11 cellular contexts compared by ENCODE assay signal in the genomic region with DNA sequence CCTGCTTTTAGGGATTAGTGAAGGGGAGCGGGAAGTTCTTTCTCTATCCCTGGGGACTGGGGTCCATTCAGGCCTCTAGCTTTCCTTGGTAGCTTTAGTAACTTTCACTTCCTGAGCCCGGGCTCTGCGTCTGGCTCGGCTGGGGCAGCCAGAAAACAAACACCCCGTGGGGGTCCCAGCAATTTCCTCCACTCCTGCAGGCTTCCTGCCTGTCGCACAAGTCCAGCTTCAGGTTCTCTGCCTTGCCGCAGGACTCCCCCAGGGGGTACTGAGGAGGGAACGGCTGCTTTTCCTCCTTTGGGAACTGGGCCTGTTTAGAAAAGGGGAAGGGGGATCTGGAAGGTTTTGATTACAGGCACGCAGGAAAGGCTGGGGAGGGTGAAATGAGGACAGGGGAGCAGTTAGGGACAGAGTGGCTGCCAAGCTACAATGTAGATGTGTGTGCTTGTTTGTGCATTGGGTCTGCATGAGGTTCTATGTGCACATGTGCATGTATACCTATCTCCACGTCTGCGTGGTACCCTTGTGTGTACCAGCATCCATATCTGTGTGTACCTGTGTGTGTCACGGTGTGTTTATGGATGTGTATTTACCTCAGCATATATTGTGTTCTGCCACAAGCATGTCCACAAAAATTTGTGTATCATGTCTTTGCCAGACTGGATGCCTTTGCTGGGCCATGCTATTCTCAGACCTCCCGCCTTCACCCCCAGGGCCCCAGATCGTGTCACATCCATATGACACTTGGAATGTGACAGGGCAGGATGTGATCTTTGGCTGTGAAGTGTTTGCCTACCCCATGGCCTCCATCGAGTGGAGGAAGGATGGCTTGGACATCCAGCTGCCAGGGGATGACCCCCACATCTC. TPM values are rescaled to one million over a fixed set of nuclear protein-coding genes. Genes with fewer than 3 reads are reported as not detected.
DNase-seq lines count a peak whose midpoint lies in the region; ATAC-seq and TF ChIP-seq lines count a peak whose summit lies in the region.
"Had no signal": no experiment of that assay in that cellular context is flagged by ENCODE, and none has a peak within 500 bp of the region (broad histone marks: within the 10 kb centered on the region; RNA-seq: fewer than 3 reads in every experiment).

No MANE protein-coding gene starts in this region.

- H3K36me3 ChIP-seq in heart left ventricle (no peaks in the 10 kb centered on the region), OCI-LY7 (ENCODE audit: insufficient read depth, low read length) (0 out of 2 replicates have a peak, but pooled peaks cover 6% of the 10 kb centered on the region), hepatocyte (replicated peaks; ENCODE audit: insufficient read depth, low read depth) (no peaks in the 10 kb centered on the region), thoracic aorta (no peaks in the 10 kb centered on the region)
- H3K36me3 ChIP-seq: vagina had no signal

- no peak for TF ChIP-seq POLR2A in heart left ventricle (IDR thresholded peaks at IDR 0.05)

- TF ChIP-seq CTCF in heart left ventricle (IDR thresholded peaks at IDR 0.05) (no peak), OCI-LY7 (conservative IDR thresholded peaks at IDR 0.05; ENCODE audit: low read length) (no peak), hepatocyte (IDR thresholded peaks at IDR 0.05; ENCODE audit: poor library complexity) (no peak), thoracic aorta (IDR thresholded peaks at IDR 0.05) (no peak)

- H3K27me3 ChIP-seq in heart left ventricle = peaks cover 0 to 34% (median 0%) of the 10 kb centered on the region in 9 donors
- H3K27me3 ChIP-seq in hepatocyte = no peaks in the 10 kb centered on the region
- H3K27me3 ChIP-seq in thoracic aorta (replicated peaks; ENCODE audit: insufficient read depth) = no peaks in the 10 kb centered on the region
- H3K27me3 ChIP-seq: vagina had no signal

- H3K4me3 ChIP-seq in heart left ventricle = peak overlapping the region in 9 of 12 donors; percentile 72 to 88 (median 81)
- peak overlapping the region; percentile 89 for H3K4me3 ChIP-seq in OCI-LY7 (ENCODE audit: low read depth, low read length, poor library complexity, severe bottlenecking)
- no peak overlapping the region for H3K4me3 ChIP-seq in hepatocyte
- H3K4me3 ChIP-seq in thoracic aorta = peak overlapping the region; percentile 90

- H3K36me3 Mint-ChIP-seq in effector memory CD8-positive, alpha-beta T cell (ENCODE audit: insufficient read depth) = peaks cover 11% of the 10 kb centered on the region

- H3K9me3 Mint-ChIP-seq in effector memory CD8-positive, alpha-beta T cell = no peaks in the 10 kb centered on the region

- no peaks in the 10 kb centered on the region for H4K20me1 ChIP-seq in OCI-LY7 (ENCODE audit: insufficient read depth, low read length)
- H4K20me1 ChIP-seq in hepatocyte (ENCODE audit: insufficient read depth, poor library complexity, severe bottlenecking) = no peaks in the 10 kb centered on the region

- H3K4me1 ChIP-seq in heart left ventricle = peaks cover 0 to 75% (median 54%) of the 10 kb centered on the region in 12 donors
- peaks cover 60% of the 10 kb centered on the region for H3K4me1 ChIP-seq in OCI-LY7 (ENCODE audit: insufficient read depth, low read length, poor library complexity, severe bottlenecking)
- H3K4me1 ChIP-seq in hepatocyte (ENCODE audit: insufficient read depth) = peaks cover 31% of the 10 kb centered on the region
- peaks cover 20 to 57% of the 10 kb centered on the region in 2 donors for H3K4me1 ChIP-seq in thoracic aorta (ENCODE audit: control insufficient read depth in 1 of 2, low read depth in 2 of 2)

- peaks cover 17 to 32% of the 10 kb centered on the region in 2 donors for H3K4me1 Mint-ChIP-seq in effector memory CD8-positive, alpha-beta T cell (ENCODE audit: low read depth in 2 of 2)

- POLR2A ChIA-PET in OCI-LY7 (lab: Charles Lee) = interaction anchor here (0.7 to 1.1 kb wide), 2 partner anchors 20 to 23 kb away, joined by 3 read pairs; no protein-coding TSS in a partner anchor

- H2AFZ ChIP-seq in OCI-LY7 (ENCODE audit: low read length) (no peak overlapping the region), hepatocyte (no peak overlapping the region)

- H3K27ac ChIP-seq in heart left ventricle = peak overlapping the region in 10 of 12 donors; percentile 93 to 100 (median 98)
- peak overlapping the region; percentile 94 for H3K27ac ChIP-seq in OCI-LY7 (ENCODE audit: low read depth, low read length, poor library complexity, severe bottlenecking)
- H3K27ac ChIP-seq in hepatocyte = no peak overlapping the region
- peak overlapping the region in 1 of 2 donors; percentile 99 for H3K27ac ChIP-seq in thoracic aorta

- intact Hi-C loops in heart left ventricle (cut with DNase I) (loop anchor here in 3 of 10 donors (5.0 to 10.0 kb wide), 2 partner anchors 66 to 69 kb away; partner anchors contain the start of gene LZTS2 (in 3 of the 3)), Right ventricle myocardium superior (cut with DNase I) (no loop called here), OCI-LY7 (cut with micrococcal nuclease; ENCODE audit: unreplicated experiment) (loop anchor here (5.0 kb wide), 1 partner anchor 151 kb away; the partner anchor contains the start of gene SLF2)

- WGBS in heart left ventricle, 4 donors = 39 to 54% (median 46%) methylated on average over 14 to 15 of the region's 15 CpGs
- 55% methylated on average over 15 of the region's 15 CpGs for WGBS in hepatocyte (ENCODE audit: low lambda C conversion rate, missing lambda C conversion rate)

- peak in 4 of 5 donors; percentile 48 to 58 (median 52) for DNase-seq in heart left ventricle
- no peak for DNase-seq in Right ventricle myocardium superior
- peak; percentile 38 for DNase-seq in OCI-LY7 (ENCODE audit: low spot score)
- DNase-seq in hepatocyte (ENCODE audit: low spot score) = no peak
- no peak for DNase-seq in thoracic aorta (ENCODE audit: low spot score)
- no peak for DNase-seq in effector memory CD8-positive, alpha-beta T cell
- DNase-seq in foreskin melanocyte = no peak
- DNase-seq: dermis blood vessel endothelial cell, NCI-H774 had no signal

- no TSS peak for BruUV-seq in OCI-LY7 (replicated peaks; lab: Mats Ljungman, UMichigan)

- peak overlapping the region; percentile 76 for H3K4me2 ChIP-seq in OCI-LY7 (ENCODE audit: low read length)
- peak overlapping the region; percentile 90 for H3K4me2 ChIP-seq in hepatocyte

- no peaks in the 10 kb centered on the region for H3K9me2 ChIP-seq in OCI-LY7 (ENCODE audit: insufficient read depth, low read length)
- H3K9me2 ChIP-seq in hepatocyte (replicated peaks; ENCODE audit: insufficient read depth) = no peaks in the 10 kb centered on the region

- peak overlapping the region in 1 of 2 donors; percentile 15 for H3K4me3 Mint-ChIP-seq in effector memory CD8-positive, alpha-beta T cell

- ATAC-seq in heart left ventricle (no peak), Right ventricle myocardium superior (ENCODE audit: poor library complexity) (no peak), thoracic aorta (ENCODE audit: insufficient number of reproducible peaks, low FRiP score, low read depth) (no peak), GM21515 (IDR thresholded peaks at IDR 0.05; ENCODE audit: unreplicated experiment) (no peak)
- ATAC-seq in effector memory CD8-positive, alpha-beta T cell (replicated peaks) = no peak

- no peaks in the 10 kb centered on the region for H3K9me3 ChIP-seq in heart left ventricle
- H3K9me3 ChIP-seq in OCI-LY7 (ENCODE audit: low read length) = no peaks in the 10 kb centered on the region
- no peaks in the 10 kb centered on the region for H3K9me3 ChIP-seq in hepatocyte (ENCODE audit: low read depth)
- no peaks in the 10 kb centered on the region for H3K9me3 ChIP-seq in thoracic aorta
- H3K9me3 ChIP-seq: vagina had no signal

- H3K27ac Mint-ChIP-seq in effector memory CD8-positive, alpha-beta T cell = no peak overlapping the region

- CTCF ChIA-PET in OCI-LY7 (lab: Charles Lee; ENCODE audit: unreplicated experiment) = interaction anchor here (1.1 kb wide), 1 partner anchor 78 kb away, joined by 4 read pairs; no protein-coding TSS in a partner anchor

- H3K79me2 ChIP-seq in OCI-LY7 (ENCODE audit: insufficient read depth, low read depth, low read length) (peaks cover 18% of the 10 kb centered on the region), hepatocyte (peaks cover 17% of the 10 kb centered on the region)

- H3K27me3 Mint-ChIP-seq in effector memory CD8-positive, alpha-beta T cell = peaks cover 30 to 46% of the 10 kb centered on the region in 2 donors

RNA-seq across cellular contexts. Expression of gene KAZALD1, which starts 2.0 kb away (rescaled TPM):
- total RNA-seq in heart left ventricle (10 to 100 TPM in 2 of 9 donors, 1 to 10 TPM in 7; 1.9 to 11.1 (median 6.1) TPM), Right ventricle myocardium superior (5.0 TPM), OCI-LY7 (2022) (32.2 and 36.4 TPM in 2 replicates), hepatocyte (31.9 and 34.8 TPM in 2 replicates), thoracic aorta (10 to 100 TPM; 30.0 to 34.1 TPM)
- polyA plus RNA-seq in heart left ventricle (10 to 100 TPM in 1 of 2 donors, 1 to 10 TPM in 1; 10.0 to 10.6 TPM), hepatocyte (18.2 and 19.5 TPM in 2 replicates)
- total RNA-seq in OCI-LY7 (2014; rRNA removed; shearing (Covaris generic)) = 9.7 and 18.8 TPM in 2 replicates

RNA-seq across cellular contexts. Expression of gene SFXN3, which starts 32.7 kb away (rescaled TPM):
- 10 to 100 TPM; 12.1 to 37.4 (median 17.8) TPM for total RNA-seq in heart left ventricle
- 10 to 100 TPM; 11.7 to 23.5 TPM for polyA plus RNA-seq in heart left ventricle
- 11.4 TPM for total RNA-seq in Right ventricle myocardium superior
- 0.41 TPM in 1 of 2 replicates, not detected in the other for total RNA-seq in OCI-LY7 (2014; rRNA removed; shearing (Covaris generic))
- 0.11 TPM in 1 of 2 replicates, not detected in the other for total RNA-seq in OCI-LY7 (2022)
- 92.4 and 102 TPM in 2 replicates for total RNA-seq in hepatocyte
- 93.6 and 126 TPM in 2 replicates for polyA plus RNA-seq in hepatocyte
- total RNA-seq in thoracic aorta = 100 to 1,000 TPM; 136 to 206 TPM

RNA-seq across cellular contexts. Expression of gene PDZD7, which starts 32.9 kb away (rescaled TPM):
- total RNA-seq in heart left ventricle (under 1 TPM in 8 of 9 donors, not detected in 1; 0.09 to 0.97 (median 0.35) TPM), Right ventricle myocardium superior (0.38 TPM), OCI-LY7 (2022) (1.6 and 1.8 TPM in 2 replicates), hepatocyte (2.5 and 6.0 TPM in 2 replicates), thoracic aorta (1 to 10 TPM in 1 of 2 donors, under 1 TPM in 1; 0.14 to 1.1 TPM)
- polyA plus RNA-seq in heart left ventricle (under 1 TPM; 0.15 to 0.27 TPM), hepatocyte (8.4 and 10.5 TPM in 2 replicates)
- total RNA-seq in OCI-LY7 (2014; rRNA removed; shearing (Covaris generic)) = 1.4 and 2.1 TPM in 2 replicates

Comparison
In these comparisons a context has a peak if more than half of its experiments do, and no peak if none do; other contexts are left out.
1. DNase-seq: peak in heart left ventricle (4 of 5) and OCI-LY7 (single experiment); none in Right ventricle myocardium superior (single experiment), hepatocyte (single experiment), thoracic aorta (single experiment), effector memory CD8-positive, alpha-beta T cell (0 of 3) and foreskin melanocyte (single experiment).